Comparison of ENCODE assay signal across 20 cellular contexts in genomic region chr19:3248728-3249315, GRCh38.
"Had no signal": no experiment of that assay in that cellular context is flagged by ENCODE, and none has a peak within 500 bp of the region (broad histone marks: within the 10 kb centered on the region; RNA-seq: fewer than 3 reads in every experiment).

No MANE protein-coding gene starts in this region.

- H3K36me3 ChIP-seq: brain microvascular endothelial cell, cardiac muscle cell had no signal

- FAIRE-seq: TTC549 had no signal

- H3K4me3 ChIP-seq: cardiac muscle cell, SK-N-MC had no signal

- H3K27ac ChIP-seq: brain microvascular endothelial cell, cardiac muscle cell, SK-N-MC had no signal

- ATAC-seq: activated T-cell treated with anti-CD3 and anti-CD28 coated beads, Interleukin-2, amount 50 U/mL, for 72 hours; T-cell had no signal

- DNase-seq: activated CD4-positive, alpha-beta memory T cell treated with anti-CD3 and anti-CD28 coated beads, Interleukin-2, amount 10 ng/mL, durations not matched to agents 7 days and 5 days; activated CD4-positive, alpha-beta T cell treated with anti-CD3 and anti-CD28 coated beads, Interleukin-2, amount 50 U/mL, for 1 hour; activated gamma-delta T cell treated with Interleukin-2 at 50 U/mL for 16 hours; activated naive CD4-positive, alpha-beta T cell treated with anti-CD3 and anti-CD28 coated beads, Interleukin-2, amount 10 ng/mL, durations not matched to agents 7 days and 5 days; activated T-cell treated with anti-CD3 and anti-CD28 coated beads for 4 hours; activated T-cell treated with anti-CD3 and anti-CD28 coated beads, Interleukin-2, amount 50 U/mL, for 72 hours; brain microvascular endothelial cell; KG1; NCI-H1048; NCI-H1436 treated with DMSO at 0.1 percent for 48 hours; NCI-H2029; NCI-H2107; NCI-H2171 treated with DMSO at 0.1 percent for 48 hours; NCI-H226; T-cell; T-helper 2 cell; T1000 had no signal

- H3K27me3 ChIP-seq: brain microvascular endothelial cell, cardiac muscle cell had no signal
